ENCODE assay signal across 8 cellular contexts in the genomic region with DNA sequence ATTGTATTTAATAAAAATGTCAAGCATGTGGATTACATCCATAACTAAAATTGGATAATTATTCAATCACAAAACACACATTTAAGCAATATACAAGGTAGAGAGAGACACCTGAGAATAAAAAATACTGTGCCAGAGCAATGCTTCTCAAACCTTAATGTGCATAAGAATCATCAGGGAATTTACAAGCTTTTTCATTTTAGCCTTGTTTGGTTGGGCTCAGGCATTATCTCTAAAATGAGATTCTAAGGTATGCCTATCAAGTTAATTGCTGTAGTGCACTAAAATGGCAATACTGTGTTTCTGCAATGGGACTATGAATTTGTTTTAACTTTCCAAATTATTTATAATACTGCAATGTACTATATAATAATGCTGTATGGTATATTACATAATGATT. TPM values are rescaled to one million over a fixed set of nuclear protein-coding genes. Genes with fewer than 3 reads are reported as not detected.
A peak's percentile ranks its signal among the peaks of the same experiment; 100 is the strongest.
DNase-seq lines count a peak whose midpoint lies in the region; ATAC-seq and TF ChIP-seq lines count a peak whose summit lies in the region.

No MANE protein-coding gene starts in this region.

- peaks cover 73% of the 10 kb centered on the region for H3K4me1 ChIP-seq in KMS-11 (ENCODE audit: low read depth, poor library complexity, severe bottlenecking)
- H3K4me1 ChIP-seq in colonic mucosa = peaks cover 6% of the 10 kb centered on the region
- H3K4me1 ChIP-seq in naive thymus-derived CD4-positive, alpha-beta T cell (ENCODE audit: control insufficient read depth in 2 of 2, insufficient read depth in 2 of 2, low read length in 2 of 2) = peaks cover 30 to 37% of the 10 kb centered on the region in 2 donors

- peak overlapping the region; percentile 79; the same call in 1 of the 2 replicates for H3K9ac ChIP-seq in KMS-11
- peak overlapping the region; percentile 77 to 93 for H3K9ac ChIP-seq in colonic mucosa (ENCODE audit: low read depth in 2 of 2, low read length in 2 of 2)

- CTCF ChIA-PET in naive thymus-derived CD4-positive, alpha-beta T cell (lab: Charles Lee) = interaction anchor here (0.9 to 3.1 kb wide), 7 partner anchors 10 to 351 kb away, joined by 3 to 24 read pairs (median 6); a partner anchor contains a TSS

- H3K27ac Mint-ChIP-seq in naive thymus-derived CD4-positive, alpha-beta T cell = peak overlapping the region; percentile 82 to 95 (median 90)

- H3K9me3 ChIP-seq in colonic mucosa = no peaks in the 10 kb centered on the region
- H3K9me3 ChIP-seq in naive thymus-derived CD4-positive, alpha-beta T cell (ENCODE audit: control insufficient read depth in 2 of 3, low read length in 3 of 3) = no peaks in the 10 kb centered on the region

- H3K27me3 ChIP-seq in KMS-11 (ENCODE audit: insufficient read depth, low read depth) (no peaks in the 10 kb centered on the region), colonic mucosa (no peaks in the 10 kb centered on the region)
- H3K27me3 ChIP-seq in naive thymus-derived CD4-positive, alpha-beta T cell (ENCODE audit: control insufficient read depth in 2 of 2, insufficient read depth in 2 of 2, low read length in 2 of 2) = no peaks in the 10 kb centered on the region

- no peak for ATAC-seq in naive thymus-derived CD4-positive, alpha-beta T cell
- ATAC-seq in HG03460 (IDR thresholded peaks at IDR 0.05; ENCODE audit: unreplicated experiment) = no peak

- H3K27me3 Mint-ChIP-seq in naive thymus-derived CD4-positive, alpha-beta T cell = no peaks in the 10 kb centered on the region

- intact Hi-C loops in colonic mucosa (cut with DNase I) = no loop called here
- intact Hi-C loops in naive thymus-derived CD4-positive, alpha-beta T cell (cut with micrococcal nuclease) = loop anchor here (1.0 to 10.0 kb wide), 15 partner anchors 21 to 1105 kb away; a partner anchor contains a TSS

- H3K36me3 ChIP-seq in KMS-11 (ENCODE audit: insufficient read depth) (peaks cover 3% of the 10 kb centered on the region; the same call in 1 of the 2 replicates), colonic mucosa (no peaks in the 10 kb centered on the region)
- peaks cover 0 to 4% (median 0%) of the 10 kb centered on the region in 3 experiments for H3K36me3 ChIP-seq in naive thymus-derived CD4-positive, alpha-beta T cell (ENCODE audit: control insufficient read depth in 2 of 3, insufficient read depth in 3 of 3, low read length in 3 of 3)

- H3K9me3 Mint-ChIP-seq in naive thymus-derived CD4-positive, alpha-beta T cell = no peaks in the 10 kb centered on the region

- H4K20me1 ChIP-seq in KMS-11 (ENCODE audit: insufficient read depth) = peaks cover 15% of the 10 kb centered on the region; the same call in 1 of the 2 replicates

- peak overlapping the region; percentile 86 to 95 (median 91) for H3K4me3 Mint-ChIP-seq in naive thymus-derived CD4-positive, alpha-beta T cell

- no peak for TF ChIP-seq CTCF in AG10803 (conservative IDR thresholded peaks at IDR 0.05; ENCODE audit: low read length)
- TF ChIP-seq CTCF in KMS-11 (conservative IDR thresholded peaks at IDR 0.05; ENCODE audit: low read depth, low read length) = no peak
- no peak for TF ChIP-seq CTCF in colonic mucosa (IDR thresholded peaks at IDR 0.05)

- H3K36me3 Mint-ChIP-seq in naive thymus-derived CD4-positive, alpha-beta T cell = peaks cover 0 to 14% (median 7%) of the 10 kb centered on the region in 5 donors

- POLR2A ChIA-PET in naive thymus-derived CD4-positive, alpha-beta T cell (lab: Charles Lee) = interaction anchor here (0.7 to 3.8 kb wide), 13 partner anchors 9 to 659 kb away, joined by 3 to 60 read pairs (median 6); a partner anchor contains a TSS

- H2AFZ ChIP-seq in KMS-11 (ENCODE audit: low read depth) = no peak overlapping the region

- peak overlapping the region; percentile 88 for H3K27ac ChIP-seq in KMS-11
- H3K27ac ChIP-seq in colonic mucosa = peak overlapping the region; percentile 89
- peak overlapping the region; percentile 97 for H3K27ac ChIP-seq in naive thymus-derived CD4-positive, alpha-beta T cell (ENCODE audit: low read depth, low read length)

- peaks cover 58% of the 10 kb centered on the region for H3K79me2 ChIP-seq in KMS-11 (ENCODE audit: insufficient read depth, low read depth)

- peak overlapping the region; percentile 83 for H3K4me2 ChIP-seq in KMS-11

- peaks cover 32 to 51% (median 39%) of the 10 kb centered on the region in 7 donors for H3K4me1 Mint-ChIP-seq in naive thymus-derived CD4-positive, alpha-beta T cell

- DNase-seq in AG10803 (ENCODE audit: low read depth) (no peak), colonic mucosa (no peak), nucleus accumbens (lab: John Stamatoyannopoulos, UW) (no peak), NCI-H345 (lab: John Stamatoyannopoulos, UW) (no peak), islet precursor cell (no peak)
- DNase-seq in naive thymus-derived CD4-positive, alpha-beta T cell = no peak

- H3K4me3 ChIP-seq in AG10803 (ENCODE audit: low read length) (peak overlapping the region; percentile 71), KMS-11 (IDR thresholded peaks at IDR 0.05; ENCODE audit: insufficient read depth, low read depth, low read length) (peak overlapping the region; percentile 95), colonic mucosa (peak overlapping the region; percentile 69)
- H3K4me3 ChIP-seq in naive thymus-derived CD4-positive, alpha-beta T cell (ENCODE audit: low read length) = peak overlapping the region; percentile 89

RNA-seq across cellular contexts. Expression of a gene that starts 1.0 kb away (rescaled TPM):
- 100 to 1,000 TPM; 124 to 160 TPM for total RNA-seq in colonic mucosa
- total RNA-seq in naive thymus-derived CD4-positive, alpha-beta T cell = 100 to 1,000 TPM; 113 to 185 (median 140) TPM
- 100 to 1,000 TPM; 106 to 120 TPM for polyA plus RNA-seq in naive thymus-derived CD4-positive, alpha-beta T cell

RNA-seq across cellular contexts. Expression of a gene that starts 20.7 kb away (rescaled TPM):
- 10 to 100 TPM; 44.9 to 89.2 TPM for total RNA-seq in colonic mucosa
- 100 to 1,000 TPM in 1 of 5 experiments, 10 to 100 TPM in 4; 14.5 to 186 (median 25.1) TPM for total RNA-seq in naive thymus-derived CD4-positive, alpha-beta T cell
- polyA plus RNA-seq in naive thymus-derived CD4-positive, alpha-beta T cell = 1 to 10 TPM; 6.8 to 8.1 TPM

RNA-seq across cellular contexts. Expression of a gene that starts 30.0 kb away (rescaled TPM):
- 10 to 100 TPM; 44.8 to 95.1 TPM for total RNA-seq in colonic mucosa
- 10 to 100 TPM in 4 of 5 experiments, 1 to 10 TPM in 1; 6.9 to 54.8 (median 13.7) TPM for total RNA-seq in naive thymus-derived CD4-positive, alpha-beta T cell
- 10 to 100 TPM; 70.0 to 87.3 TPM for polyA plus RNA-seq in naive thymus-derived CD4-positive, alpha-beta T cell
